ENCODE assay signal across 10 cellular contexts in genomic region chr16:68081796-68082567, GRCh38. TPM values are rescaled to one million over a fixed set of nuclear protein-coding genes. Genes with fewer than 3 reads are reported as not detected.
DNase-seq lines count a peak whose midpoint lies in the region; ATAC-seq, FAIRE-seq and TF ChIP-seq lines count a peak whose summit lies in the region.
"Had no signal": no experiment of that assay in that cellular context is flagged by ENCODE, and none has a peak within 500 bp of the region (broad histone marks: within the 10 kb centered on the region; RNA-seq: fewer than 3 reads in every experiment).

No MANE protein-coding gene starts in this region.

- H3K9ac ChIP-seq in BLaER1, result no peak overlapping the region
- H3K9ac ChIP-seq in IMR-90 (ENCODE audit: low read depth, low read length), result no peak overlapping the region
- H3K9ac ChIP-seq in GM12878 (ENCODE audit: control insufficient read depth, insufficient read depth, low read length), result no peak overlapping the region

- no peak overlapping the region for H2BK15ac ChIP-seq in IMR-90 (ENCODE audit: low read depth, low read length)

- H3K4me3 ChIP-seq in BLaER1 (no peak overlapping the region), IMR-90 (ENCODE audit: insufficient read depth, low read depth, low read length) (no peak overlapping the region), GM12878 (no peak overlapping the region), osteoblast (ENCODE audit: insufficient read depth, low read length) (no peak overlapping the region), suprapubic skin (no peak overlapping the region)

- peaks cover 7% of the 10 kb centered on the region for H4K20me1 ChIP-seq in BLaER1
- 0 out of 2 replicates have a peak, but pooled peaks cover 4% of the 10 kb centered on the region for H4K20me1 ChIP-seq in IMR-90 (ENCODE audit: insufficient read depth, low read length)
- H4K20me1 ChIP-seq in GM12878 (ENCODE audit: control insufficient read depth, insufficient read depth), result no peaks in the 10 kb centered on the region
- no peaks in the 10 kb centered on the region for H4K20me1 ChIP-seq in osteoblast (ENCODE audit: insufficient read depth, low read length)

- H3K27ac ChIP-seq in BLaER1 (peak overlapping the region; percentile 95), IMR-90 (ENCODE audit: insufficient read depth, low read length) (no peak overlapping the region), GM12878 (ENCODE audit: control insufficient read depth, insufficient read depth) (no peak overlapping the region), osteoblast (ENCODE audit: low read depth, low read length) (no peak overlapping the region), suprapubic skin (no peak overlapping the region)
- H3K27ac ChIP-seq: epithelial cell of prostate had no signal

- POLR2A ChIA-PET in IMR-90 (lab: Charles Lee; ENCODE audit: unreplicated experiment), result no interaction called here
- POLR2A ChIA-PET in GM12878 (lab: Charles Lee), result interaction anchor here (6.1 kb wide), 1 partner anchor 9 kb away, joined by 135 read pairs; no protein-coding TSS in a partner anchor
- POLR2A ChIA-PET in WTC11 (lab: Charles Lee), result no interaction called here

- H3K27me3 ChIP-seq in BLaER1 (no peaks in the 10 kb centered on the region), IMR-90 (ENCODE audit: control insufficient read depth, insufficient read depth, low read length) (no peaks in the 10 kb centered on the region), GM12878 (replicated peaks in 1 of 2; ENCODE audit: control insufficient read depth in 2 of 2, insufficient read depth in 2 of 2, low read length in 1 of 2) (no peaks in the 10 kb centered on the region), osteoblast (ENCODE audit: insufficient read depth, low read length) (no peaks in the 10 kb centered on the region), suprapubic skin (no peaks in the 10 kb centered on the region)

- peaks cover 18% of the 10 kb centered on the region for H3K36me3 ChIP-seq in BLaER1
- H3K36me3 ChIP-seq in IMR-90 (ENCODE audit: control insufficient read depth, insufficient read depth, low read length), result peaks cover 14% of the 10 kb centered on the region
- H3K36me3 ChIP-seq in GM12878 (ENCODE audit: control insufficient read depth in 2 of 2, insufficient read depth in 2 of 2, low read length in 1 of 2), result peaks cover 4 to 24% of the 10 kb centered on the region in 2 experiments
- peaks cover 6% of the 10 kb centered on the region for H3K36me3 ChIP-seq in osteoblast (ENCODE audit: insufficient read depth, low read length)
- peaks cover 21% of the 10 kb centered on the region for H3K36me3 ChIP-seq in suprapubic skin

- H2BK20ac ChIP-seq in IMR-90 (ENCODE audit: low read depth, low read length), result no peak overlapping the region

- H3K79me1 ChIP-seq in IMR-90 (ENCODE audit: low read depth in 1 of 2, low read length in 2 of 2), result peaks cover 4 to 19% of the 10 kb centered on the region in 2 experiments; a peak in 1 of 4 replicates

- no peaks in the 10 kb centered on the region for H3K9me3 ChIP-seq in BLaER1
- H3K9me3 ChIP-seq in IMR-90 (ENCODE audit: control insufficient read depth, insufficient read depth, low read length), result no peaks in the 10 kb centered on the region
- no peaks in the 10 kb centered on the region for H3K9me3 ChIP-seq in GM12878 (replicated peaks; ENCODE audit: control insufficient read depth, insufficient read depth, low read length)
- no peaks in the 10 kb centered on the region for H3K9me3 ChIP-seq in osteoblast (ENCODE audit: low read depth, low read length)
- no peaks in the 10 kb centered on the region for H3K9me3 ChIP-seq in suprapubic skin

- no peaks in the 10 kb centered on the region for H3K27me3 Mint-ChIP-seq in WTC11 (ENCODE audit: low read depth)

- RAD21 ChIA-PET in GM12878 (lab: Charles Lee; ENCODE audit: unreplicated experiment), result interaction anchor here (5.3 kb wide), 1 partner anchor 10 kb away, joined by 105 read pairs; no protein-coding TSS in a partner anchor

- H2AFZ ChIP-seq in IMR-90 (replicated peaks; ENCODE audit: low read length, poor library complexity) (no peak overlapping the region), GM12878 (ENCODE audit: control insufficient read depth, low read depth, low read length) (no peak overlapping the region), osteoblast (ENCODE audit: low read length) (no peak overlapping the region)

- TF ChIP-seq RAD21 in IMR-90 (IDR thresholded peaks at IDR 0.05; ENCODE audit: low read length) (no peak), GM12878 (IDR thresholded peaks at IDR 0.05; ENCODE audit: insufficient read depth, low read depth, low read length) (no peak)

- no peak overlapping the region for H4K8ac ChIP-seq in IMR-90 (ENCODE audit: low read depth in 2 of 2, low read length in 2 of 2)

- no peaks in the 10 kb centered on the region for H3K9me3 Mint-ChIP-seq in WTC11

- dilution Hi-C loops in IMR-90 (cut with HindIII; ENCODE audit: low sequenced_read_pairs, unreplicated experiment), result no loop called here

- TF ChIP-seq EP300 in GM12878 (IDR thresholded peaks at IDR 0.05; ENCODE audit: borderline replicate concordance in 1 of 2, control insufficient read depth in 1 of 2, low read depth in 2 of 2, low read length in 2 of 2) (no peak), suprapubic skin (IDR thresholded peaks at IDR 0.05) (no peak)

- FAIRE-seq in GM12878 (lab: Jason Lieb, UNC), result no peak

- peaks cover 79% of the 10 kb centered on the region for H3K4me1 ChIP-seq in BLaER1
- H3K4me1 ChIP-seq in IMR-90 (ENCODE audit: control insufficient read depth, insufficient read depth, low read length), result peaks cover 23% of the 10 kb centered on the region
- H3K4me1 ChIP-seq in GM12878 (ENCODE audit: control insufficient read depth, insufficient read depth, low read length), result peaks cover 30% of the 10 kb centered on the region
- peaks cover 41% of the 10 kb centered on the region for H3K4me1 ChIP-seq in osteoblast (ENCODE audit: insufficient read depth, low read length)
- H3K4me1 ChIP-seq in suprapubic skin, result peaks cover 69% of the 10 kb centered on the region

- 0 out of 2 replicates have a peak overlapping the region, but pooled peaks have one; percentile 4 for H2AK5ac ChIP-seq in IMR-90 (ENCODE audit: low read depth, low read length)

- TF ChIP-seq POLR2A in IMR-90 (IDR thresholded peaks at IDR 0.05; ENCODE audit: low read depth, low read length) (no peak), GM12878 (IDR thresholded peaks at IDR 0.05; ENCODE audit: low read depth, low read length) (no peak), suprapubic skin (IDR thresholded peaks at IDR 0.05) (no peak)

- no peak for ATAC-seq in IMR-90 (ENCODE audit: low read depth)
- ATAC-seq in GM12878, result no peak
- no peak for ATAC-seq in WTC11

- no peak overlapping the region for H3K56ac ChIP-seq in IMR-90 (ENCODE audit: extremely low read depth, insufficient read depth, low read length)

- H2AK9ac ChIP-seq in IMR-90 (replicated peaks; ENCODE audit: low read depth, low read length, poor library complexity), result no peak overlapping the region

- H3K79me2 ChIP-seq in GM12878 (ENCODE audit: control insufficient read depth, insufficient read depth, low read length) (peaks cover 13% of the 10 kb centered on the region), osteoblast (ENCODE audit: insufficient read depth, low read length) (peaks cover 13% of the 10 kb centered on the region)

- H3K9me1 ChIP-seq in IMR-90 (ENCODE audit: insufficient read depth, low read length), result peaks cover 24% of the 10 kb centered on the region

- no peak overlapping the region for H2BK5ac ChIP-seq in IMR-90 (ENCODE audit: low read depth, low read length, poor library complexity, severe bottlenecking)

- no peak overlapping the region for H2BK120ac ChIP-seq in IMR-90 (ENCODE audit: low read depth, low read length)

- no peak overlapping the region for H3K14ac ChIP-seq in IMR-90 (replicated peaks; ENCODE audit: low read depth, low read length)

- peaks cover 8% of the 10 kb centered on the region for H3K36me3 Mint-ChIP-seq in WTC11

- H3K4me2 ChIP-seq in BLaER1 (peak overlapping the region; percentile 87), IMR-90 (ENCODE audit: low read depth, low read length) (no peak overlapping the region), GM12878 (ENCODE audit: control insufficient read depth, insufficient read depth) (no peak overlapping the region), osteoblast (ENCODE audit: insufficient read depth, low read length) (no peak overlapping the region)

- DNase-seq in IMR-90, result no peak
- DNase-seq in GM12878 (ENCODE audit: low read depth, low spot score), result no peak
- peak; percentile 69 for DNase-seq in osteoblast (ENCODE audit: insufficient read length, low spot score, missing footprints)
- no peak for DNase-seq in suprapubic skin (ENCODE audit: low spot score in 2 of 2)
- no peak for DNase-seq in NCI-H526 (lab: John Stamatoyannopoulos, UW)
- no peak for DNase-seq in globus pallidus (ENCODE audit: low spot score)
- DNase-seq in WTC11 (ENCODE audit: low spot score), result no peak
- DNase-seq: NCI-H2171 had no signal

- TF ChIP-seq CTCF in IMR-90 (conservative IDR thresholded peaks at IDR 0.05; ENCODE audit: low read depth, low read length), result no peak
- no peak for TF ChIP-seq CTCF in GM12878 (IDR thresholded peaks at IDR 0.05 in 2 of 3, conservative IDR thresholded peaks at IDR 0.05 in 1 of 3; ENCODE audit: control insufficient read depth in 2 of 3, extremely low read depth in 1 of 3, insufficient read depth in 1 of 3, low read depth in 3 of 3, low read length in 3 of 3)
- no peak for TF ChIP-seq CTCF in osteoblast (IDR thresholded peaks at IDR 0.05; ENCODE audit: extremely low read depth, low read depth, low read length)
- no peak for TF ChIP-seq CTCF in suprapubic skin (IDR thresholded peaks at IDR 0.05)
- no peak for TF ChIP-seq CTCF in WTC11 (IDR thresholded peaks at IDR 0.05)

- in situ Hi-C loops in IMR-90 (cut with MboI; ENCODE audit: low sequenced_read_pairs) (no loop called here), GM12878 (cut with MboI) (no loop called here)

- CTCF ChIA-PET in IMR-90 (lab: Yijun Ruan, JAX), result interaction anchor here (0.6 kb wide), 1 partner anchor 96 kb away, joined by 3 read pairs; no protein-coding TSS in a partner anchor
- CTCF ChIA-PET in GM12878 (lab: Yijun Ruan, JAX), result interaction anchor here (6.2 to 8.8 kb wide), 2 partner anchors 9 to 37 kb away, joined by 30 to 109 read pairs; no protein-coding TSS in a partner anchor
- CTCF ChIA-PET in WTC11 (lab: Charles Lee), result interaction anchor here (0.6 kb wide), 1 partner anchor 157 kb away, joined by 3 read pairs; no protein-coding TSS in a partner anchor

- H3K23ac ChIP-seq in IMR-90 (ENCODE audit: low read depth, low read length), result no peak overlapping the region

- no peak overlapping the region for H3K27ac Mint-ChIP-seq in WTC11

- no peak overlapping the region for H3K18ac ChIP-seq in IMR-90 (ENCODE audit: low read depth, low read length)

- H3K4ac ChIP-seq in IMR-90 (ENCODE audit: low read depth, low read length), result no peak overlapping the region

- no peak overlapping the region for H4K5ac ChIP-seq in IMR-90 (ENCODE audit: low read depth, low read length)

- no peak overlapping the region for H3K4me3 Mint-ChIP-seq in WTC11

- intact Hi-C loops in IMR-90 (cut with micrococcal nuclease), result loop anchor here (10.0 kb wide), 1 partner anchor 243 kb away; no protein-coding TSS in a partner anchor
- intact Hi-C loops in GM12878 (cut with micrococcal nuclease; ENCODE audit: unreplicated experiment), result no loop called here

- peaks cover 15% of the 10 kb centered on the region for H3K4me1 Mint-ChIP-seq in WTC11

- BruUV-seq in IMR-90 (replicated peaks; lab: Mats Ljungman, UMichigan), result no TSS peak
- BruUV-seq in GM12878 (replicated peaks; lab: Mats Ljungman, UMichigan), result no TSS peak

- SMC1A ChIA-PET in GM12878 (lab: Charles Lee; ENCODE audit: uncharacterized antibody, unreplicated experiment), result interaction anchor here (3.7 kb wide), 1 partner anchor 11 kb away, joined by 25 read pairs; no protein-coding TSS in a partner anchor

- H4K91ac ChIP-seq in IMR-90 (ENCODE audit: insufficient read depth, low read depth, low read length), result no peak overlapping the region

RNA-seq across cellular contexts. Expression of gene NFATC3, which starts 3.2 kb away (rescaled TPM):
- total RNA-seq in IMR-90 (2012; rRNA removed) (14.7 and 21.5 TPM in 2 replicates), GM12878 (2014; rRNA removed) (25.8 and 27.6 TPM in 2 replicates), GM12878 (2014; rRNA removed; fragmentation: Illumina TruSeq; extraction: Trizol) (21.2 and 23.2 TPM in 2 replicates), GM12878 (2021) (37.6 and 37.8 TPM in 2 replicates), osteoblast (36.2 and 43.9 TPM in 2 replicates), suprapubic skin (10 to 100 TPM; 32.7 to 58.1 (median 36.9) TPM), WTC11 (2021) (32.5 to 34.6 TPM (median 33.3 TPM) in 3 replicates)
- polyA plus RNA-seq in IMR-90 (2012; rRNA removed) (6.3 TPM in 2 replicates), GM12878 (2011; rRNA removed) (31.3 and 34.7 TPM in 2 replicates), GM12878 (2014; fragmentation: Illumina TruSeq; extraction: Trizol) (24.4 and 29.5 TPM in 2 replicates), GM12878 (2014; fragmentation: Nextera tagmentation; extraction: Ambion mirVana) (1 to 10 TPM; 4.2 to 5.5 TPM), GM12878 (2014; rRNA removed) (20.9 and 23.6 TPM in 2 replicates), GM12878 (2016; fragmentation: Nextera tagmentation; extraction: Ambion mirVana) (10 to 100 TPM; 25.4 to 32.2 TPM)
- polyA plus RNA-seq in IMR-90 (2012; cell fraction: cytosol; rRNA removed), result 3.6 and 3.7 TPM in 2 replicates
- polyA plus RNA-seq in IMR-90 (2012; cell fraction: nucleus; rRNA removed; ENCODE audit: low replicate concordance), result 2.5 and 8.2 TPM in 2 replicates
- total RNA-seq in GM12878 (2013; cell fraction: nucleolus; rRNA removed), result 72.1 and 76.3 TPM in 2 replicates
- polyA plus RNA-seq in GM12878 (2011; ENCODE audit: low read depth), result 8.0 TPM
- polyA plus RNA-seq in GM12878 (2011; cell fraction: cytosol; rRNA removed), result 26.9 and 27.8 TPM in 2 replicates
- 18.5 and 19.7 TPM in 2 replicates for polyA plus RNA-seq in GM12878 (2011; cell fraction: nucleus; rRNA removed)
- 9.8 and 10.5 TPM in 2 replicates for polyA plus RNA-seq in GM12878 (2012)
- polyA minus RNA-seq in GM12878 (2011; rRNA and poly(A)+ RNA removed), result 113 and 115 TPM in 2 replicates
- 29.3 and 32.2 TPM in 2 replicates for polyA minus RNA-seq in GM12878 (2011; cell fraction: cytosol; rRNA and poly(A)+ RNA removed)
- polyA minus RNA-seq in GM12878 (2011; cell fraction: nucleus; rRNA and poly(A)+ RNA removed), result 27.4 and 39.6 TPM in 2 replicates

RNA-seq across cellular contexts. Expression of gene DUS2, which starts 58.9 kb away (rescaled TPM):
- total RNA-seq in IMR-90 (2012; rRNA removed) (28.1 and 30.5 TPM in 2 replicates), GM12878 (2014; rRNA removed) (28.7 and 33.5 TPM in 2 replicates), GM12878 (2014; rRNA removed; fragmentation: Illumina TruSeq; extraction: Trizol) (25.8 and 26.4 TPM in 2 replicates), GM12878 (2021) (25.2 and 28.1 TPM in 2 replicates), osteoblast (8.7 and 8.8 TPM in 2 replicates), suprapubic skin (10 to 100 TPM; 14.4 to 21.6 (median 15.5) TPM), WTC11 (2021) (23.5 to 27.9 TPM (median 25.8 TPM) in 3 replicates)
- polyA plus RNA-seq in IMR-90 (2012; rRNA removed) (15.8 TPM in 2 replicates), GM12878 (2011; rRNA removed) (12.4 and 17.9 TPM in 2 replicates), GM12878 (2014; fragmentation: Illumina TruSeq; extraction: Trizol) (18.9 and 24.6 TPM in 2 replicates), GM12878 (2014; fragmentation: Nextera tagmentation; extraction: Ambion mirVana) (1 to 10 TPM; 4.8 to 7.8 TPM), GM12878 (2014; rRNA removed) (21.7 and 23.0 TPM in 2 replicates), GM12878 (2016; fragmentation: Nextera tagmentation; extraction: Ambion mirVana) (10 to 100 TPM; 28.9 to 32.3 TPM)
- 10.6 and 17.2 TPM in 2 replicates for polyA plus RNA-seq in IMR-90 (2012; cell fraction: cytosol; rRNA removed)
- polyA plus RNA-seq in IMR-90 (2012; cell fraction: nucleus; rRNA removed; ENCODE audit: low replicate concordance), result 27.4 and 28.5 TPM in 2 replicates
- 38.8 and 41.3 TPM in 2 replicates for total RNA-seq in GM12878 (2013; cell fraction: nucleolus; rRNA removed)
- polyA plus RNA-seq in GM12878 (2011; ENCODE audit: low read depth), result 22.0 TPM
- polyA plus RNA-seq in GM12878 (2011; cell fraction: cytosol; rRNA removed), result 24.7 and 29.1 TPM in 2 replicates
- polyA plus RNA-seq in GM12878 (2011; cell fraction: nucleus; rRNA removed), result 45.5 and 48.1 TPM in 2 replicates
- polyA plus RNA-seq in GM12878 (2012), result 23.1 and 24.4 TPM in 2 replicates
- 23.3 and 26.8 TPM in 2 replicates for polyA minus RNA-seq in GM12878 (2011; rRNA and poly(A)+ RNA removed)
- polyA minus RNA-seq in GM12878 (2011; cell fraction: cytosol; rRNA and poly(A)+ RNA removed), result 10.0 TPM in 2 replicates
- polyA minus RNA-seq in GM12878 (2011; cell fraction: nucleus; rRNA and poly(A)+ RNA removed), result 17.7 and 24.9 TPM in 2 replicates

RNA-seq across cellular contexts. Expression of gene DDX28, which starts 59.0 kb away (rescaled TPM):
- total RNA-seq in IMR-90 (2012; rRNA removed) (8.9 and 10.0 TPM in 2 replicates), GM12878 (2014; rRNA removed) (20.1 and 24.1 TPM in 2 replicates), GM12878 (2014; rRNA removed; fragmentation: Illumina TruSeq; extraction: Trizol) (14.8 and 15.8 TPM in 2 replicates), GM12878 (2021) (25.4 and 25.5 TPM in 2 replicates), osteoblast (10.5 and 12.4 TPM in 2 replicates), suprapubic skin (10 to 100 TPM in 2 of 4 donors, 1 to 10 TPM in 2; 9.0 to 22.5 (median 13.0) TPM), WTC11 (2021) (15.2 to 18.3 TPM (median 17.7 TPM) in 3 replicates)
- polyA plus RNA-seq in IMR-90 (2012; rRNA removed) (9.0 and 9.2 TPM in 2 replicates), GM12878 (2011; rRNA removed) (10.3 and 15.3 TPM in 2 replicates), GM12878 (2014; fragmentation: Illumina TruSeq; extraction: Trizol) (14.3 and 14.5 TPM in 2 replicates), GM12878 (2014; fragmentation: Nextera tagmentation; extraction: Ambion mirVana) (1 to 10 TPM; 3.6 to 7.2 TPM), GM12878 (2014; rRNA removed) (29.3 and 32.3 TPM in 2 replicates), GM12878 (2016; fragmentation: Nextera tagmentation; extraction: Ambion mirVana) (10 to 100 TPM; 34.1 to 40.4 TPM)
- 7.3 and 7.9 TPM in 2 replicates for polyA plus RNA-seq in IMR-90 (2012; cell fraction: cytosol; rRNA removed)
- polyA plus RNA-seq in IMR-90 (2012; cell fraction: nucleus; rRNA removed; ENCODE audit: low replicate concordance), result 3.4 and 5.0 TPM in 2 replicates
- total RNA-seq in GM12878 (2013; cell fraction: nucleolus; rRNA removed), result 13.7 and 15.9 TPM in 2 replicates
- 12.2 TPM for polyA plus RNA-seq in GM12878 (2011; ENCODE audit: low read depth)
- polyA plus RNA-seq in GM12878 (2011; cell fraction: cytosol; rRNA removed), result 14.2 and 21.8 TPM in 2 replicates
- 15.9 and 17.2 TPM in 2 replicates for polyA plus RNA-seq in GM12878 (2011; cell fraction: nucleus; rRNA removed)
- polyA plus RNA-seq in GM12878 (2012), result 13.2 and 14.4 TPM in 2 replicates
- 12.5 and 19.6 TPM in 2 replicates for polyA minus RNA-seq in GM12878 (2011; rRNA and poly(A)+ RNA removed)
- polyA minus RNA-seq in GM12878 (2011; cell fraction: cytosol; rRNA and poly(A)+ RNA removed), result 3.5 and 6.2 TPM in 2 replicates
- polyA minus RNA-seq in GM12878 (2011; cell fraction: nucleus; rRNA and poly(A)+ RNA removed), result 12.8 and 17.3 TPM in 2 replicates
